ENCODE assay signal across 9 cellular contexts in the genomic region with DNA sequence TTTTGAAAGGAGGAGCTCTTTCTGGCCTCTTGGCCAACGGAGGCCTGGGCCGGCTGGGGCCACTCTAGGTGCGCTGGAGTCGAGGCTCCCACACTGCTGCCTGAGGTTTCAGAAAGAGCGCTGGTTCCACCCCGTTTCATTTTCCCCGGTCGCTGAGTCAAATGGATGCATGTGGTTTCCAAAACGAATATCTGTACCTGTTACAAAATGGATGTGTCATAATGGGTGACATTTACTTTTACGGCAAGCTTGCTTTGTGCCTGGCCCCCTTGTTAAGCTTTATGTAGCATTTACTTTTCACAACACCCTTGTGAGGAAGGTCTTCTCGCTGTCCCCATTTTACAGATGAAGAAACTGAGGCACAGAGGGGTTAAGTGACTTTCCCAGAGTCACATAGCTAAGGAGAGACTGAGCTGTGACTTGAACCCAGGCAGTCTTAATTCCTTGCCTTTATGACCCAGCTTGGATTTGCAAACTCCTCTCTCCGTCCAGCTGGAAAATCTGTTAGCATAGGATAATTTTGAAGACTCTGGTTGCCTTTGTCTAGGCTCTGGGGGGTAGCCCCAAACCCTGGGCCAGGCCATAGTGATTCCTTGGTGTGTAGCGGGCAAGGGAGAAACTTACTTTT. TPM values are rescaled to one million over a fixed set of nuclear protein-coding genes. Genes with fewer than 3 reads are reported as not detected.
DNase-seq lines count a peak whose midpoint lies in the region; ATAC-seq lines count a peak whose summit lies in the region.
"Had no signal": no experiment of that assay in that cellular context is flagged by ENCODE, and none has a peak within 500 bp of the region (broad histone marks: within the 10 kb centered on the region; RNA-seq: fewer than 3 reads in every experiment).

No MANE protein-coding gene starts in this region.

- POLR2A ChIA-PET in CD8-positive, alpha-beta memory T cell (lab: Charles Lee) = interaction anchor here (2.1 kb wide), 1 partner anchor 11 kb away, joined by 11 read pairs; the partner anchor contains the start of gene KSR1

- peaks cover 30% of the 10 kb centered on the region for H3K4me1 ChIP-seq in CD8-positive, alpha-beta memory T cell (ENCODE audit: insufficient read depth, low read length)

- H3K27me3 Mint-ChIP-seq in CD8-positive, alpha-beta memory T cell = no peaks in the 10 kb centered on the region
- no peaks in the 10 kb centered on the region for H3K27me3 Mint-ChIP-seq in IgD-negative memory B cell
- H3K27me3 Mint-ChIP-seq: brain had no signal

- no peaks in the 10 kb centered on the region for H3K36me3 Mint-ChIP-seq in CD8-positive, alpha-beta memory T cell
- no peaks in the 10 kb centered on the region for H3K36me3 Mint-ChIP-seq in IgD-negative memory B cell

- ATAC-seq in GM21423 (IDR thresholded peaks at IDR 0.05; ENCODE audit: unreplicated experiment) = peak; percentile 61

- CTCF ChIA-PET in CD8-positive, alpha-beta memory T cell (lab: Charles Lee) = interaction anchor here (1.5 to 2.1 kb wide), 3 partner anchors 10 to 136 kb away, joined by 4 to 9 read pairs (median 5); partner anchors contain the start of gene KSR1

- H3K27ac Mint-ChIP-seq in CD8-positive, alpha-beta memory T cell = peak overlapping the region; percentile 55 to 95 (median 84)
- peak overlapping the region in 2 of 3 donors; percentile 24 to 59 for H3K27ac Mint-ChIP-seq in IgD-negative memory B cell
- H3K27ac Mint-ChIP-seq: brain had no signal

- peak overlapping the region; percentile 42 for H3K4me3 ChIP-seq in CD8-positive, alpha-beta memory T cell (ENCODE audit: low read length)

- peak in 4 of 5 donors; percentile 13 to 64 (median 18) for DNase-seq in CD8-positive, alpha-beta memory T cell
- DNase-seq in activated naive CD4-positive, alpha-beta T cell treated with Interleukin-2 at 50 U/mL for 16 hours = peak; percentile 83
- DNase-seq in stimulated activated CD4-positive, alpha-beta T cell treated with anti-CD3 and anti-CD28 coated beads, Interleukin-2, amount 100 ng/mL, for 24 hours = peak; percentile 81
- DNase-seq in ureter (ENCODE audit: low spot score) (no peak), C1 segment of cervical spinal cord (lab: John Stamatoyannopoulos, UW) (no peak), NCI-H1048 (lab: John Stamatoyannopoulos, UW) (no peak)

- H3K4me3 Mint-ChIP-seq in CD8-positive, alpha-beta memory T cell = peak overlapping the region; percentile 36 to 91 (median 74)
- peak overlapping the region in 3 of 4 donors; percentile 20 to 78 (median 75) for H3K4me3 Mint-ChIP-seq in IgD-negative memory B cell
- H3K4me3 Mint-ChIP-seq: brain had no signal

- H3K27me3 ChIP-seq in CD8-positive, alpha-beta memory T cell (ENCODE audit: insufficient read depth, low read length, poor library complexity, severe bottlenecking) = no peaks in the 10 kb centered on the region

- H3K9me3 ChIP-seq in CD8-positive, alpha-beta memory T cell (ENCODE audit: low read length) = no peaks in the 10 kb centered on the region

- H3K4me1 Mint-ChIP-seq in CD8-positive, alpha-beta memory T cell = peaks cover 60 to 82% (median 75%) of the 10 kb centered on the region in 3 donors
- H3K4me1 Mint-ChIP-seq in IgD-negative memory B cell = peaks cover 33 to 41% (median 39%) of the 10 kb centered on the region in 3 donors

- no peaks in the 10 kb centered on the region for H3K36me3 ChIP-seq in CD8-positive, alpha-beta memory T cell (ENCODE audit: insufficient read depth, low read length)

- no peaks in the 10 kb centered on the region for H3K9me3 Mint-ChIP-seq in CD8-positive, alpha-beta memory T cell
- H3K9me3 Mint-ChIP-seq in IgD-negative memory B cell = no peaks in the 10 kb centered on the region
- H3K9me3 Mint-ChIP-seq: brain had no signal

- H3K27ac ChIP-seq in CD8-positive, alpha-beta memory T cell (ENCODE audit: low read depth, low read length) = peak overlapping the region; percentile 39

RNA-seq across cellular contexts. Expression of gene KSR1, which starts 10.6 kb away (rescaled TPM):
- 10 to 100 TPM; 26.3 to 26.9 TPM for total RNA-seq in CD8-positive, alpha-beta memory T cell
- 2.9 TPM for polyA plus RNA-seq in CD8-positive, alpha-beta memory T cell
- 2.1 TPM for polyA plus RNA-seq in IgD-negative memory B cell
- total RNA-seq in ureter = 61.9 TPM

Comparison
In these comparisons a context has a peak if more than half of its experiments do, and no peak if none do; other contexts are left out.
1. DNase-seq: peak in CD8-positive, alpha-beta memory T cell (4 of 5), activated naive CD4-positive, alpha-beta T cell treated with Interleukin-2 at 50 U/mL for 16 hours (single experiment) and stimulated activated CD4-positive, alpha-beta T cell treated with anti-CD3 and anti-CD28 coated beads, Interleukin-2, amount 100 ng/mL, for 24 hours (2 of 2); none in ureter (single experiment), C1 segment of cervical spinal cord (0 of 14) and NCI-H1048 (single experiment).